ENCODE assay signal across 8 cellular contexts in genomic region chr1:91022518-91022929, GRCh38. TPM values are rescaled to one million over a fixed set of nuclear protein-coding genes. Genes with fewer than 3 reads are reported as not detected.
DNase-seq lines count a peak whose midpoint lies in the region; ATAC-seq and TF ChIP-seq lines count a peak whose summit lies in the region.

No MANE protein-coding gene starts in this region.

- POLR2A ChIA-PET in activated CD8-positive, alpha-beta T cell treated with anti-CD3 and anti-CD28 coated beads for 36 hours (lab: Charles Lee) = interaction anchor here (0.6 to 2.6 kb wide), 4 partner anchors 13 to 257 kb away, joined by 3 to 15 read pairs (median 4); no protein-coding TSS in a partner anchor

- no peaks in the 10 kb centered on the region for H3K27me3 Mint-ChIP-seq in activated CD8-positive, alpha-beta T cell treated with anti-CD3 and anti-CD28 coated beads for 36 hours

- no peak for ATAC-seq in Right ventricle myocardium inferior
- no peak for ATAC-seq in activated CD8-positive, alpha-beta T cell treated with anti-CD3 and anti-CD28 coated beads for 36 hours

- no peaks in the 10 kb centered on the region for H3K9me3 ChIP-seq in cardiac muscle cell (ENCODE audit: low read depth)
- H3K9me3 ChIP-seq in iPS-18c (ENCODE audit: control insufficient read depth, insufficient read depth, low read length) = no peaks in the 10 kb centered on the region
- no peaks in the 10 kb centered on the region for H3K9me3 ChIP-seq in suprapubic skin

- H3K9me3 Mint-ChIP-seq in activated CD8-positive, alpha-beta T cell treated with anti-CD3 and anti-CD28 coated beads for 36 hours = peaks cover 2% of the 10 kb centered on the region

- H3K27ac Mint-ChIP-seq in activated CD8-positive, alpha-beta T cell treated with anti-CD3 and anti-CD28 coated beads for 36 hours = peak overlapping the region; percentile 99

- no peaks in the 10 kb centered on the region for H3K36me3 ChIP-seq in cardiac muscle cell
- no peaks in the 10 kb centered on the region for H3K36me3 ChIP-seq in suprapubic skin

- DNase-seq in cardiac muscle cell (ENCODE audit: low read depth in 1 of 2, low spot score in 1 of 2) (no peak), Right ventricle myocardium inferior (ENCODE audit: missing footprints) (no peak), suprapubic skin (ENCODE audit: low spot score in 2 of 2) (no peak), cortex of kidney (lab: John Stamatoyannopoulos, UW) (no peak), iPS-NIHi7 (ENCODE audit: extremely low spot score) (no peak)
- DNase-seq in activated CD8-positive, alpha-beta T cell treated with anti-CD3 and anti-CD28 coated beads for 36 hours = no peak
- no peak for DNase-seq in activated CD4-positive, CD25-positive, alpha-beta regulatory T cell treated with anti-CD3 and anti-CD28 coated beads, Interleukin-2, amount 50 U/mL, for 72 hours

- H3K4me3 ChIP-seq in cardiac muscle cell = peak overlapping the region; percentile 73
- peak overlapping the region; percentile 79 for H3K4me3 ChIP-seq in iPS-18c (ENCODE audit: insufficient read depth, low read depth, low read length)
- H3K4me3 ChIP-seq in suprapubic skin = peak overlapping the region; percentile 68

- H3K4me1 ChIP-seq in cardiac muscle cell (ENCODE audit: low read depth) (peaks cover 9% of the 10 kb centered on the region), suprapubic skin (peaks cover 36% of the 10 kb centered on the region)

- no peak for TF ChIP-seq POLR2A in suprapubic skin (IDR thresholded peaks at IDR 0.05)

- H3K4me1 Mint-ChIP-seq in activated CD8-positive, alpha-beta T cell treated with anti-CD3 and anti-CD28 coated beads for 36 hours (ENCODE audit: low read depth) = peaks cover 45% of the 10 kb centered on the region

- H3K27me3 ChIP-seq in cardiac muscle cell (no peaks in the 10 kb centered on the region), suprapubic skin (no peaks in the 10 kb centered on the region)

- intact Hi-C loops in Right ventricle myocardium inferior (cut with DNase I) = loop anchor here (5.0 kb wide), 1 partner anchor 170 kb away; no protein-coding TSS in a partner anchor
- intact Hi-C loops in activated CD8-positive, alpha-beta T cell treated with anti-CD3 and anti-CD28 coated beads for 36 hours (cut with micrococcal nuclease) = loop anchor here (10.0 kb wide), 1 partner anchor 168 kb away; no protein-coding TSS in a partner anchor

- H3K27ac ChIP-seq in cardiac muscle cell (peak overlapping the region; percentile 100), suprapubic skin (peak overlapping the region; percentile 98)

- CTCF ChIA-PET in activated CD8-positive, alpha-beta T cell treated with anti-CD3 and anti-CD28 coated beads for 36 hours (lab: Charles Lee) = interaction anchor here (1.0 to 1.2 kb wide), 2 partner anchors 42 to 78 kb away, joined by 3 read pairs; no protein-coding TSS in a partner anchor

- TF ChIP-seq CTCF in cardiac muscle cell (IDR thresholded peaks at IDR 0.05; ENCODE audit: low read depth, low read length) = no peak
- TF ChIP-seq CTCF in activated CD8-positive, alpha-beta T cell treated with anti-CD3 and anti-CD28 coated beads for 36 hours (IDR thresholded peaks at IDR 0.05) = no peak
- no peak for TF ChIP-seq CTCF in suprapubic skin (IDR thresholded peaks at IDR 0.05)

- H3K4me3 Mint-ChIP-seq in activated CD8-positive, alpha-beta T cell treated with anti-CD3 and anti-CD28 coated beads for 36 hours = peak overlapping the region; percentile 99

- H3K36me3 Mint-ChIP-seq in activated CD8-positive, alpha-beta T cell treated with anti-CD3 and anti-CD28 coated beads for 36 hours (ENCODE audit: low read depth) = peaks cover 31% of the 10 kb centered on the region

- WGBS in suprapubic skin = 41% methylated on average over 6 of the region's 6 CpGs

- TF ChIP-seq EP300 in suprapubic skin (IDR thresholded peaks at IDR 0.05) = no peak

RNA-seq across cellular contexts. Expression of gene ZNF644, which starts 0.7 kb away (rescaled TPM):
- total RNA-seq in cardiac muscle cell (37.3 and 43.6 TPM in 2 replicates), Right ventricle myocardium inferior (27.7 TPM), suprapubic skin (10 to 100 TPM; 38.2 to 79.3 (median 41.0) TPM)
- polyA plus RNA-seq in cardiac muscle cell = 37.9 and 55.7 TPM in 2 replicates
- 10 to 100 TPM; 43.4 to 44.9 TPM for total RNA-seq in activated CD8-positive, alpha-beta T cell treated with anti-CD3 and anti-CD28 coated beads for 36 hours
